Comparison of ENCODE assay signal across 24 cellular contexts in genomic region chr7:10557375-10557774, GRCh38.
"Had no signal": no experiment of that assay in that cellular context is flagged by ENCODE, and none has a peak within 500 bp of the region (broad histone marks: within the 10 kb centered on the region; RNA-seq: fewer than 3 reads in every experiment).

No MANE protein-coding gene starts in this region.

- H3K4me1 ChIP-seq: colonic mucosa, esophagus muscularis mucosa, esophagus squamous epithelium, foreskin keratinocyte, gastrocnemius medialis, gastroesophageal sphincter, heart left ventricle had no signal

- H3K4me3 Mint-ChIP-seq: dendritic cell treated with granulocyte-macrophage colony-stimulating factor and Interleukin-4, amounts not matched to agents 40 ng/mL and 50 ng/mL, for 4 days; effector memory CD8-positive, alpha-beta T cell; endodermal cell had no signal

- H3K4me3 ChIP-seq: colonic mucosa, coronary artery, dorsolateral prefrontal cortex, esophagus muscularis mucosa, esophagus squamous epithelium, gastrocnemius medialis, gastroesophageal sphincter, heart left ventricle had no signal

- ATAC-seq: effector memory CD8-positive, alpha-beta T cell; esophagus mucosa; foreskin keratinocyte; gastrocnemius medialis; gastroesophageal sphincter; heart left ventricle had no signal

- H3K27ac Mint-ChIP-seq: dendritic cell treated with granulocyte-macrophage colony-stimulating factor and Interleukin-4, amounts not matched to agents 40 ng/mL and 50 ng/mL, for 4 days; effector memory CD8-positive, alpha-beta T cell; endodermal cell had no signal

- H3K27ac ChIP-seq: colonic mucosa, coronary artery, dorsolateral prefrontal cortex, epithelial cell of prostate, esophagus muscularis mucosa, esophagus squamous epithelium, foreskin keratinocyte, gastrocnemius medialis, gastroesophageal sphincter, heart left ventricle had no signal

- DNase-seq: colonic mucosa; cortex of kidney; dermis blood vessel endothelial cell; dorsolateral prefrontal cortex; effector CD4-positive, alpha-beta T cell; effector CD8-positive, alpha-beta T cell; effector memory CD4-positive, alpha-beta T cell; effector memory CD8-positive, alpha-beta T cell; endodermal cell; erythroblast; esophagus squamous epithelium; foreskin fibroblast; foreskin keratinocyte; foreskin melanocyte; gastrocnemius medialis; glutamatergic neuron; head of caudate nucleus had no signal

- H3K9me3 Mint-ChIP-seq: endodermal cell had no signal

- H3K36me3 ChIP-seq: colonic mucosa, esophagus muscularis mucosa, esophagus squamous epithelium, gastrocnemius medialis, gastroesophageal sphincter, heart left ventricle had no signal

- H3K27me3 Mint-ChIP-seq: dendritic cell treated with granulocyte-macrophage colony-stimulating factor and Interleukin-4, amounts not matched to agents 40 ng/mL and 50 ng/mL, for 4 days; effector memory CD8-positive, alpha-beta T cell had no signal

- H3K9me3 ChIP-seq: colonic mucosa, esophagus squamous epithelium, gastrocnemius medialis, gastroesophageal sphincter, heart left ventricle had no signal

- H3K27me3 ChIP-seq: colonic mucosa, esophagus muscularis mucosa, esophagus squamous epithelium, foreskin keratinocyte, gastrocnemius medialis, gastroesophageal sphincter, heart left ventricle had no signal
